In genomic region chr1:16862415-16862814, GRCh38 we compare ENCODE assay signal across 6 cellular contexts. TPM values are rescaled to one million over a fixed set of nuclear protein-coding genes. Genes with fewer than 3 reads are reported as not detected.
"Had no signal": no experiment of that assay in that cellular context is flagged by ENCODE, and none has a peak within 500 bp of the region (broad histone marks: within the 10 kb centered on the region; RNA-seq: fewer than 3 reads in every experiment).

No MANE protein-coding gene starts in this region.

RNA-seq across cellular contexts. Expression of gene RNU1-2, which starts 33.4 kb away (rescaled TPM):
- polyA plus RNA-seq: lung, psoas muscle, sigmoid colon, small intestine, spleen, thymus had no signal
